2 cellular contexts compared by ENCODE assay signal in the genomic region with DNA sequence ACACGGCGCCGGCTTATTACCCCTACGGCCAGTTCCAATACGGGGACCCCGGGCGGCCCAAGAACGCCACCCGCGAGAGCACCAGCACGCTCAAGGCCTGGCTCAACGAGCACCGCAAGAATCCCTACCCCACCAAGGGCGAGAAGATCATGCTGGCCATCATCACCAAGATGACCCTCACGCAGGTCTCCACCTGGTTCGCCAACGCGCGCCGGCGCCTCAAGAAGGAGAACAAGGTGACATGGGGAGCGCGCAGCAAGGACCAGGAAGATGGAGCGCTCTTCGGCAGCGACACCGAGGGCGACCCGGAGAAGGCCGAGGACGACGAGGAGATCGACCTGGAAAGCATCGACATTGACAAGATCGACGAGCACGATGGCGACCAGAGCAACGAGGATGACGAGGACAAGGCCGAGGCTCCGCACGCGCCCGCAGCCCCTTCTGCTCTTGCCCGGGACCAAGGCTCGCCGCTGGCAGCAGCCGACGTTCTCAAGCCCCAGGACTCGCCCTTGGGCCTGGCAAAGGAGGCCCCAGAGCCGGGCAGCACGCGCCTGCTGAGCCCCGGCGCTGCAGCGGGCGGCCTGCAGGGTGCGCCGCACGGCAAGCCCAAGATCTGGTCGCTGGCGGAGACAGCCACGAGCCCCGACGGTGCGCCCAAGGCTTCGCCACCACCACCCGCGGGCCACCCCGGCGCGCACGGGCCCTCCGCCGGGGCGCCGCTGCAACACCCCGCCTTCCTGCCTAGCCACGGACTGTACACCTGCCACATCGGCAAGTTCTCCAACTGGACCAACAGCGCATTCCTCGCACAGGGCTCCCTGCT.
TF ChIP-seq lines count a peak whose summit lies in the region.

No MANE protein-coding gene starts in this region.

TF ChIP-seq in K562, 482 proteins besides CTCF, POLR2A, EP300 and RAD21:
- TF ChIP-seq, protein P1, sequence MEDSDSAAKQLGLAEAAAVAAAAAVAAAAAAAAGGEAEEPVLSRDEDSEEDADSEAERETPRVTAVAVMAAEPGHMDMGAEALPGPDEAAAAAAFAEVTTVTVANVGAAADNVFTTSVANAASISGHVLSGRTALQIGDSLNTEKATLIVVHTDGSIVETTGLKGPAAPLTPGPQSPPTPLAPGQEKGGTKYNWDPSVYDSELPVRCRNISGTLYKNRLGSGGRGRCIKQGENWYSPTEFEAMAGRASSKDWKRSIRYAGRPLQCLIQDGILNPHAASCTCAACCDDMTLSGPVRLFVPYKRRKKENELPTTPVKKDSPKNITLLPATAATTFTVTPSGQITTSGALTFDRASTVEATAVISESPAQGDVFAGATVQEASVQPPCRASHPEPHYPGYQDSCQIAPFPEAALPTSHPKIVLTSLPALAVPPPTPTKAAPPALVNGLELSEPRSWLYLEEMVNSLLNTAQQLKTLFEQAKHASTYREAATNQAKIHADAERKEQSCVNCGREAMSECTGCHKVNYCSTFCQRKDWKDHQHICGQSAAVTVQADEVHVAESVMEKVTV (CRISPR knock-in tag; IDR thresholded peaks at IDR 0.05), result no peak
- no peak for TF ChIP-seq NFIC (IDR thresholded peaks at IDR 0.05)
- TF ChIP-seq, protein P2, sequence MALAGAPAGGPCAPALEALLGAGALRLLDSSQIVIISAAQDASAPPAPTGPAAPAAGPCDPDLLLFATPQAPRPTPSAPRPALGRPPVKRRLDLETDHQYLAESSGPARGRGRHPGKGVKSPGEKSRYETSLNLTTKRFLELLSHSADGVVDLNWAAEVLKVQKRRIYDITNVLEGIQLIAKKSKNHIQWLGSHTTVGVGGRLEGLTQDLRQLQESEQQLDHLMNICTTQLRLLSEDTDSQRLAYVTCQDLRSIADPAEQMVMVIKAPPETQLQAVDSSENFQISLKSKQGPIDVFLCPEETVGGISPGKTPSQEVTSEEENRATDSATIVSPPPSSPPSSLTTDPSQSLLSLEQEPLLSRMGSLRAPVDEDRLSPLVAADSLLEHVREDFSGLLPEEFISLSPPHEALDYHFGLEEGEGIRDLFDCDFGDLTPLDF (CRISPR knock-in tag; IDR thresholded peaks at IDR 0.05), result no peak
- TF ChIP-seq CHD1 (IDR thresholded peaks at IDR 0.05; ENCODE audit: low read length), result no peak
- TF ChIP-seq, protein P3, sequence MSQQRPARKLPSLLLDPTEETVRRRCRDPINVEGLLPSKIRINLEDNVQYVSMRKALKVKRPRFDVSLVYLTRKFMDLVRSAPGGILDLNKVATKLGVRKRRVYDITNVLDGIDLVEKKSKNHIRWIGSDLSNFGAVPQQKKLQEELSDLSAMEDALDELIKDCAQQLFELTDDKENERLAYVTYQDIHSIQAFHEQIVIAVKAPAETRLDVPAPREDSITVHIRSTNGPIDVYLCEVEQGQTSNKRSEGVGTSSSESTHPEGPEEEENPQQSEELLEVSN (IDR thresholded peaks at IDR 0.05; ENCODE audit: borderline replicate concordance in 1 of 2, extremely low read depth in 1 of 2, insufficient read depth in 1 of 2, insufficient read length in 1 of 2, low read depth in 1 of 2, low read length in 1 of 2, poor library complexity in 1 of 2, severe bottlenecking in 1 of 2), result peak in 1 of 2 experiments; percentile 7

TF ChIP-seq in HepG2, 621 proteins besides CTCF, POLR2A, EP300 and RAD21:
- TF ChIP-seq ZNF788 (CRISPR knock-in tag; IDR thresholded peaks at IDR 0.05; ENCODE audit: borderline replicate concordance), result no peak
- TF ChIP-seq, protein P4, sequence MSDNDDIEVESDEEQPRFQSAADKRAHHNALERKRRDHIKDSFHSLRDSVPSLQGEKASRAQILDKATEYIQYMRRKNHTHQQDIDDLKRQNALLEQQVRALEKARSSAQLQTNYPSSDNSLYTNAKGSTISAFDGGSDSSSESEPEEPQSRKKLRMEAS (IDR thresholded peaks at IDR 0.05), result no peak
- no peak for TF ChIP-seq NPAS2 (CRISPR knock-in tag; IDR thresholded peaks at IDR 0.05; ENCODE audit: borderline replicate concordance)
- TF ChIP-seq ZNF678 (CRISPR knock-in tag; IDR thresholded peaks at IDR 0.05), result no peak
- TF ChIP-seq ZNF224 (CRISPR knock-in tag; IDR thresholded peaks at IDR 0.05), result no peak
- TF ChIP-seq SNAPC2 (CRISPR knock-in tag; IDR thresholded peaks at IDR 0.05), result no peak
